ENCODE assay signal across 1 cellular context in the genomic region with DNA sequence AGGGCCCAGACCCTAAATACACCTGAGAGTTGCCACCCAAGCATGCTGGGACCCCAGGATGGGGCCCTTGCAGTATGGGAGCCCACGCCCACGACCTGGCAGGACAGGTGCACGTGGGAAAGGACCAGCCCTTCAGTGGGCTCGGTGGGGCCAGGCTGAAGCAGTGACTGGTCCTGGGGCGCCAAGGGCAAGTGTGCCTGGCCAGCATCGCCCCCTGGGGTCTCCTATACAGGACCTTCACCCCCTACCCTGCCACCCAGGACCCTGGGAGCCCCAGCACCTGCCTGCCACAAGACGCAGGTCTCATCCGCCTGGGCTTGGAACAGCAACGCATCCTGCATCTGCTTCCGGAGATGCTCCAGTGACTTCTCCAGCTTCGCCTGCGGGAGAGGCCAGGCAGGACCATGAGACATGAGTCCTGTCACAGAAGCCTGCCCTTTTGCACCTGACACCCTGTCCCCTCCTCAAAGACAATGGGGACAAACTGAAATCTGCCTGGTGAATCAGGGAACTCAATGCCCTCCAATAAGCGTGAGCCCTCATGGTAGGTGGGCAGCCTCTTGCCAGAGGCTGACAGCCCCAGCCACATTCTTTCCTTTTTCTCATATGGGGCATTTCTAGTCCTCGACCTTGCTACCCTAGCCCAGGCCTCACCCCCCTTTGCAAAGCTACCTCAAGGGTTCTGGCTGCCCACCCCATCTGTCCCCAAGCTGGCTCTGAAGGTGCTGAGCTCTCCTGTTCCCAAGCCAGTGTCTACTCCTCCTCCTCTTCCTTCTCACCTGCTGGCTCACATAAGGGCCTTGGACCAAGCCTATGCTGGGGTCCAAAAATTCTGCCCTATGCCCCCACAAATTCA.
TF ChIP-seq lines count a peak whose summit lies in the region.

No MANE protein-coding gene starts in this region.

TF ChIP-seq in HepG2, 621 proteins besides CTCF, POLR2A, EP300 and RAD21:
- TF ChIP-seq RARG (CRISPR knock-in tag; IDR thresholded peaks at IDR 0.05; ENCODE audit: low read depth) (no peak), AGO2 (optimal IDR thresholded peaks at IDR 0.05; ENCODE audit: low read depth, low read length) (peak; percentile 70)
TF ChIP-seq in HepG2: peak in this region for 1.
